ENCODE assay signal across 16 cellular contexts in the genomic region with DNA sequence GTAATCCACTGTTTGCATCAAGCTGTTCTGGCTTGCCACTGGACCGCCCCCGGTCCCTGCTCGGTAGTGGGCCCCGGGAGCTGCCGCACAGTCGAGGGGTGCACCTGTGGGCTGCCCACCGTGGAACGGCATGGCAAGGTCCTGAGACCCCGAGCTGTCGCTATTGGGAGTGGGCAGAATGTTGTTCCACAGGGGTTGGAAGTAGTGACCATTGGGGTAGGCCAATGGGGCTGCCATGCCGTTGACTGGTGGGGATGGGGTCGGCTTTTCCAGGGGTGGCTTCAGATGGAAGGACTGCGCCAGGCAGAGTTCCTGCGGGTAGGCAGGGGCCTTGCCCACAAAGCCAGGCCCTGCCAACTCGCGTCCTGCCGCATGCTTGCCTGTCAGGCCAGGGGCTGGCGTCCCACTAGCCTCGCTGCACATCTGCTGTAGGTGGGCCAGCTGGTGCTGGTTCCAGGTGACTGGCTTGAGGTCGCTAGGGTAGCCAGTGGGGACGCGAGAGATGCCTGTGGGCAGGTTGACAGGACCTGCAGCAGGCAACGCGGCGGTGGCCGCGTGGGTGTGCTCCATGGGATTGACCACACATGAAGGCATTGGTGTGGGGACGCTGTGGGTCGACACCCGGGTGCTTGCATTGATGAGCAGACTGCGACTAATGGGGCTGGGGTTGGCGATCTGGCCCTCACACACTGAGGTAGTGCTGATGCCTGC.
"Had no signal": no experiment of that assay in that cellular context is flagged by ENCODE, and none has a peak within 500 bp of the region (broad histone marks: within the 10 kb centered on the region; RNA-seq: fewer than 3 reads in every experiment).

No MANE protein-coding gene starts in this region.

- H3K36me3 ChIP-seq: breast epithelium had no signal

- H3K27ac Mint-ChIP-seq: activated CD8-positive, alpha-beta T cell treated with anti-CD3 and anti-CD28 coated beads, Interleukin-2, amount 10 ng/mL, durations not matched to agents 7 days and 5 days; naive thymus-derived CD8-positive, alpha-beta T cell; T-helper 2 cell treated with Interferon-gamma antibody and Interleukin-4, amounts not matched to agents 5 μg/mL and 100 μg/mL, for 36 hours had no signal

- H3K27me3 ChIP-seq: breast epithelium, SJSA1, tibial nerve had no signal

- H3K9me3 ChIP-seq: breast epithelium, mucosa of descending colon, SJSA1, tibial nerve had no signal

- H3K9me3 Mint-ChIP-seq: activated T-helper 17 cell treated with anti-CD3 and anti-CD28 coated beads, Interleukin-2, amount 50 U/mL, for 72 hours; naive thymus-derived CD8-positive, alpha-beta T cell; T-helper 2 cell treated with Interferon-gamma antibody and Interleukin-4, amounts not matched to agents 5 μg/mL and 100 μg/mL, for 36 hours had no signal

- H3K27me3 Mint-ChIP-seq: activated T-helper 17 cell treated with anti-CD3 and anti-CD28 coated beads, Interleukin-2, amount 50 U/mL, for 72 hours; naive thymus-derived CD8-positive, alpha-beta T cell had no signal

- H3K4me3 Mint-ChIP-seq: activated CD8-positive, alpha-beta T cell treated with anti-CD3 and anti-CD28 coated beads, Interleukin-2, amount 10 ng/mL, durations not matched to agents 7 days and 5 days; activated T-helper 17 cell treated with anti-CD3 and anti-CD28 coated beads, Interleukin-2, amount 50 U/mL, for 72 hours; naive thymus-derived CD8-positive, alpha-beta T cell; T-helper 2 cell treated with Interferon-gamma antibody and Interleukin-4, amounts not matched to agents 5 μg/mL and 100 μg/mL, for 36 hours had no signal

- H3K4me3 ChIP-seq: breast epithelium, lung, mucosa of descending colon, SJSA1, tibial nerve had no signal

- DNase-seq: activated CD8-positive, alpha-beta memory T cell treated with anti-CD3 and anti-CD28 coated beads, Interleukin-2, amount 50 U/mL, for 48 hours; activated CD8-positive, alpha-beta T cell treated with anti-CD3 and anti-CD28 coated beads, Interleukin-2, amount 10 ng/mL, durations not matched to agents 7 days and 5 days; hippocampal formation; left cardiac atrium; mucosa of descending colon; naive thymus-derived CD8-positive, alpha-beta T cell; nucleus accumbens; stimulated activated CD4-positive, alpha-beta T cell treated with anti-CD3 and anti-CD28 coated beads, Interleukin-15, amount 100 ng/mL, for 24 hours; stimulated activated CD4-positive, alpha-beta T cell treated with anti-CD3 and anti-CD28 coated beads, Interleukin-4, amount 100 ng/mL, for 24 hours; SW 1271 had no signal

- H3K27ac ChIP-seq: SJSA1, tibial nerve had no signal
